Comparison of ENCODE assay signal across 20 cellular contexts in the genomic region with DNA sequence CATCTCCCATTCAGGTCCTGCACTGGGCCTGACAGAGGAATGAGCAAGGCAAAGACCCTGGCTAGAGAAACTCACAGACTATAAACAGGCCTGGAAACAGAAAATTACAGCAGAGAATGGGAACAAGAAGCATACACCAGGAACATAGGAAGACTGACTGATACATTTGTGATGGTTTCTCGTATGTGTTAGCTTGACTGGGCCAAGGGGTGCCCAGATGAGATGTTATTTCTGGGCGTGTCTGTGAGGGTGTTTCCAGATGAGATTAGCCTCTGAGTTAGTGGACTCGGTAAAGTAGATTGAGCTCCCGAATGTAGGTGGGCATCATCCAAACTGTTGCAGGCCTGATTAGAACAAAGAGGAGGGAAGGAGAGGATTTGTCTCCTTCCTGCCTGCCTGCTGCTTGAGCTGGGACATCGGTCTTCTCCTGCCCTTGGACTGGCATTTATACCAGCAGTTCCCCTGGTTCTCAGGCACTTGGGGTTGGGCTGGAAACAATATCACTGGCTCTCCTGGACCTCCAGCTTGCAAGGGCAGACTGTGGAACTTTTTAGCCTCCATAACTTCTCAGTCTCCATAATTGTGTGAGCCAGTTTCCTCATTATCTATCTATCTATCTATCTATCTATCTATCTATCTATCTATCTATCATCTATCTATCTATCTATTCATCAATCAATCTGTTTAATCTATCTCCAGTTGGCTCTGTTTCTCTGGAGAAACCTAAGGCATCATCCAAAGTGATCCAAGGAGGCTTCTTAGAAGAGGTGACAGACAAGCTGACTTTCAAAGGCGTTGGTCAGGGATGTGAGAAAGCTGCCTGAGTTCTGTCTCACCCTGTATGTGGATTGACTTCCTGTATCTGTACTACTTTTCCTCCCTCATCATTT. TPM values are rescaled to one million over a fixed set of nuclear protein-coding genes. Genes with fewer than 3 reads are reported as not detected.
DNase-seq lines count a peak whose midpoint lies in the region; ATAC-seq, FAIRE-seq and TF ChIP-seq lines count a peak whose summit lies in the region.
"Had no signal": no experiment of that assay in that cellular context is flagged by ENCODE, and none has a peak within 500 bp of the region (broad histone marks: within the 10 kb centered on the region; RNA-seq: fewer than 3 reads in every experiment).

No MANE protein-coding gene starts in this region.

- no peak overlapping the region for H2AK5ac ChIP-seq in IMR-90 (ENCODE audit: low read depth, low read length)

- ATAC-seq in IMR-90 (ENCODE audit: low read depth) (no peak), K562 (no peak)
- ATAC-seq in activated CD4-positive, alpha-beta T cell treated with anti-CD3 and anti-CD28 coated beads for 36 hours, result no peak

- POLR2A ChIA-PET in IMR-90 (lab: Charles Lee; ENCODE audit: unreplicated experiment), result no interaction called here
- POLR2A ChIA-PET in K562 (lab: Yijun Ruan, JAX), result interaction anchor here (1.1 to 1.8 kb wide), 2 partner anchors 9 kb away, joined by 3 to 9 read pairs; no protein-coding TSS in a partner anchor
- POLR2A ChIA-PET in activated CD4-positive, alpha-beta T cell treated with anti-CD3 and anti-CD28 coated beads for 36 hours (lab: Charles Lee), result no interaction called here

- H4K91ac ChIP-seq in IMR-90 (ENCODE audit: insufficient read depth, low read depth, low read length), result no peak overlapping the region

- H3K4me1 ChIP-seq in IMR-90 (ENCODE audit: control insufficient read depth, insufficient read depth, low read length) (no peaks in the 10 kb centered on the region), K562 (replicated peaks in 1 of 2; ENCODE audit: control insufficient read depth in 2 of 2, insufficient read depth in 2 of 2, low read length in 2 of 2) (peaks cover 0 to 3% of the 10 kb centered on the region in 2 experiments; a peak in 3 of 5 replicates), neural progenitor cell (no peaks in the 10 kb centered on the region), suprapubic skin (peaks cover 15% of the 10 kb centered on the region)

- H3K27ac Mint-ChIP-seq in neural progenitor cell, result no peak overlapping the region
- H3K27ac Mint-ChIP-seq in activated CD4-positive, alpha-beta T cell treated with anti-CD3 and anti-CD28 coated beads for 36 hours, result no peak overlapping the region
- H3K27ac Mint-ChIP-seq: CD4-positive, CD25-positive, alpha-beta regulatory T cell had no signal

- no peak overlapping the region for H4K5ac ChIP-seq in IMR-90 (ENCODE audit: low read depth, low read length)

- dilution Hi-C loops in IMR-90 (cut with HindIII; ENCODE audit: low sequenced_read_pairs, unreplicated experiment), result no loop called here

- H3K36me3 Mint-ChIP-seq in neural progenitor cell, result no peaks in the 10 kb centered on the region
- H3K36me3 Mint-ChIP-seq in activated CD4-positive, alpha-beta T cell treated with anti-CD3 and anti-CD28 coated beads for 36 hours (ENCODE audit: low read depth), result no peaks in the 10 kb centered on the region
- H3K36me3 Mint-ChIP-seq: CD4-positive, CD25-positive, alpha-beta regulatory T cell had no signal

- WGBS in IMR-90 (ENCODE audit: extremely low coverage in 2 of 2, insufficient read length in 1 of 2), 2 experiments, result 67% methylated on average over 2 of the region's 6 CpGs; no CpG with 5 or more reads in 1 of the 2 experiments
- 5% methylated on average over 6 of the region's 6 CpGs for WGBS in K562 (ENCODE audit: insufficient coverage, low coverage, missing lambda C conversion rate)
- WGBS in suprapubic skin, result 94% methylated on average over 6 of the region's 6 CpGs

- no peak for FAIRE-seq in K562 (lab: Jason Lieb, UNC)
- FAIRE-seq: H54 had no signal

- H3K4ac ChIP-seq in IMR-90 (ENCODE audit: low read depth, low read length), result no peak overlapping the region

- no peak overlapping the region for H2BK5ac ChIP-seq in IMR-90 (ENCODE audit: low read depth, low read length, poor library complexity, severe bottlenecking)

- H2AFZ ChIP-seq in IMR-90 (replicated peaks; ENCODE audit: low read length, poor library complexity) (no peak overlapping the region), K562 (ENCODE audit: low read depth, low read length) (no peak overlapping the region), neural progenitor cell (replicated peaks) (no peak overlapping the region)
- H2AFZ ChIP-seq: PC-9 had no signal

- H3K9me3 Mint-ChIP-seq in neural progenitor cell, result no peaks in the 10 kb centered on the region
- H3K9me3 Mint-ChIP-seq in activated CD4-positive, alpha-beta T cell treated with anti-CD3 and anti-CD28 coated beads for 36 hours (ENCODE audit: low read depth), result no peaks in the 10 kb centered on the region

- DNase-seq in IMR-90 (no peak), K562 (ENCODE audit: extremely low read depth in 1 of 4, low spot score in 3 of 4) (no peak), neural progenitor cell (ENCODE audit: low spot score) (peak; percentile 0), suprapubic skin (ENCODE audit: low spot score in 2 of 2) (peak; percentile 9 to 13), SK-N-DZ (ENCODE audit: low spot score) (no peak)
- no peak for DNase-seq in activated CD4-positive, alpha-beta T cell treated with anti-CD3 and anti-CD28 coated beads for 36 hours
- no peak for DNase-seq in activated T-cell treated with anti-CD3 and anti-CD28 coated beads, Interleukin-2, amount 50 U/mL, for 1 hour
- DNase-seq: CD4-positive, CD25-positive, alpha-beta regulatory T cell; COR-L47; DMS79; NCI-H1092 treated with DMSO at 0.1 percent for 48 hours; NCI-H1436 treated with DMSO at 0.1 percent for 48 hours; NCI-H1930; NCI-H2227 treated with DMSO at 0.1 percent for 48 hours; NCI-H510A treated with DMSO at 0.1 percent for 48 hours; NCI-H748 treated with DMSO at 0.1 percent for 48 hours; RPMI8226; SHP77 treated with DMSO at 0.1 percent for 48 hours had no signal

- no peaks in the 10 kb centered on the region for H3K36me3 ChIP-seq in IMR-90 (ENCODE audit: control insufficient read depth, insufficient read depth, low read length)
- no peaks in the 10 kb centered on the region for H3K36me3 ChIP-seq in K562 (ENCODE audit: control insufficient read depth, insufficient read depth, low read length)
- no peaks in the 10 kb centered on the region for H3K36me3 ChIP-seq in neural progenitor cell
- no peaks in the 10 kb centered on the region for H3K36me3 ChIP-seq in suprapubic skin

- H3K27me3 ChIP-seq in IMR-90 (ENCODE audit: control insufficient read depth, insufficient read depth, low read length) (peaks cover 23% of the 10 kb centered on the region), K562 (ENCODE audit: control insufficient read depth in 2 of 2, insufficient read depth in 2 of 2, low read length in 2 of 2) (peaks cover 0 to 8% of the 10 kb centered on the region in 2 experiments; a peak in 2 of 5 replicates), neural progenitor cell (no peaks in the 10 kb centered on the region), suprapubic skin (no peaks in the 10 kb centered on the region)

- H3K4me3 ChIP-seq in IMR-90 (ENCODE audit: insufficient read depth, low read depth, low read length) (no peak overlapping the region), K562 (no peak overlapping the region), neural progenitor cell (no peak overlapping the region), suprapubic skin (no peak overlapping the region)
- H3K4me3 ChIP-seq: PC-9 had no signal

- H3K27ac ChIP-seq in IMR-90 (ENCODE audit: insufficient read depth, low read length) (no peak overlapping the region), K562 (ENCODE audit: extremely low read depth, low read depth, low read length) (no peak overlapping the region), neural progenitor cell (no peak overlapping the region), suprapubic skin (no peak overlapping the region)
- H3K27ac ChIP-seq: PC-9 had no signal

- no peak overlapping the region for H2BK20ac ChIP-seq in IMR-90 (ENCODE audit: low read depth, low read length)

- no peak overlapping the region for H2AK9ac ChIP-seq in IMR-90 (replicated peaks; ENCODE audit: low read depth, low read length, poor library complexity)

- intact Hi-C loops in IMR-90 (cut with micrococcal nuclease), result no loop called here
- intact Hi-C loops in K562 (cut with micrococcal nuclease), result no loop called here
- intact Hi-C loops in activated CD4-positive, alpha-beta T cell treated with anti-CD3 and anti-CD28 coated beads for 36 hours (cut with DNase I, micrococcal nuclease), result no loop called here

- no peaks in the 10 kb centered on the region for H3K79me2 ChIP-seq in K562 (ENCODE audit: control insufficient read depth, insufficient read depth, low read length)
- no peaks in the 10 kb centered on the region for H3K79me2 ChIP-seq in neural progenitor cell (ENCODE audit: low read depth)

- CTCF ChIA-PET in IMR-90 (lab: Yijun Ruan, JAX), result no interaction called here
- CTCF ChIA-PET in K562 (lab: Yijun Ruan, JAX; ENCODE audit: low intra/inter-chr PET ratio), result no interaction called here
- CTCF ChIA-PET in activated CD4-positive, alpha-beta T cell treated with anti-CD3 and anti-CD28 coated beads for 36 hours (lab: Charles Lee), result interaction anchor here (0.6 to 0.8 kb wide), 2 partner anchors 18 to 87 kb away, joined by 3 to 4 read pairs; no protein-coding TSS in a partner anchor

- no peak overlapping the region for H4K8ac ChIP-seq in IMR-90 (ENCODE audit: low read depth in 2 of 2, low read length in 2 of 2)

- no peak overlapping the region for H3K18ac ChIP-seq in IMR-90 (ENCODE audit: low read depth, low read length)

- no peak overlapping the region for H2BK15ac ChIP-seq in IMR-90 (ENCODE audit: low read depth, low read length)

- H3K9me3 ChIP-seq in IMR-90 (ENCODE audit: control insufficient read depth, insufficient read depth, low read length), result no peaks in the 10 kb centered on the region
- H3K9me3 ChIP-seq in K562 (replicated peaks; ENCODE audit: control insufficient read depth, insufficient read depth, low read depth, low read length), result no peaks in the 10 kb centered on the region
- no peaks in the 10 kb centered on the region for H3K9me3 ChIP-seq in neural progenitor cell (ENCODE audit: low read depth)
- H3K9me3 ChIP-seq in suprapubic skin, result no peaks in the 10 kb centered on the region

- no peak overlapping the region for H3K23ac ChIP-seq in IMR-90 (ENCODE audit: low read depth, low read length)

- no peak overlapping the region for H3K14ac ChIP-seq in IMR-90 (replicated peaks; ENCODE audit: low read depth, low read length)

- H3K79me1 ChIP-seq in IMR-90 (ENCODE audit: low read depth in 1 of 2, low read length in 2 of 2), result no peaks in the 10 kb centered on the region

- 0 out of 2 replicates have a peak overlapping the region, but pooled peaks have one; percentile 4 for H3K56ac ChIP-seq in IMR-90 (ENCODE audit: extremely low read depth, insufficient read depth, low read length)

- in situ Hi-C loops in IMR-90 (cut with MboI; ENCODE audit: low sequenced_read_pairs), result no loop called here
- in situ Hi-C loops in K562 (cut with MboI), result no loop called here

- H3K4me2 ChIP-seq in IMR-90 (ENCODE audit: low read depth, low read length) (no peak overlapping the region), K562 (ENCODE audit: insufficient read depth, low read length) (no peak overlapping the region), neural progenitor cell (no peak overlapping the region)
- H3K4me2 ChIP-seq: PC-9 had no signal

- H4K20me1 ChIP-seq in IMR-90 (ENCODE audit: insufficient read depth, low read length) (no peaks in the 10 kb centered on the region), K562 (replicated peaks; ENCODE audit: control insufficient read depth, insufficient read depth, low read length) (no peaks in the 10 kb centered on the region), neural progenitor cell (ENCODE audit: low read depth) (no peaks in the 10 kb centered on the region)

- H3K4me3 Mint-ChIP-seq in neural progenitor cell, result no peak overlapping the region
- no peak overlapping the region for H3K4me3 Mint-ChIP-seq in activated CD4-positive, alpha-beta T cell treated with anti-CD3 and anti-CD28 coated beads for 36 hours
- H3K4me3 Mint-ChIP-seq: CD4-positive, CD25-positive, alpha-beta regulatory T cell had no signal

- H3K27me3 Mint-ChIP-seq in neural progenitor cell (ENCODE audit: insufficient read depth, low read depth), result peaks cover 12% of the 10 kb centered on the region
- no peaks in the 10 kb centered on the region for H3K27me3 Mint-ChIP-seq in activated CD4-positive, alpha-beta T cell treated with anti-CD3 and anti-CD28 coated beads for 36 hours

- H3K9me1 ChIP-seq in IMR-90 (ENCODE audit: insufficient read depth, low read length) (no peaks in the 10 kb centered on the region), K562 (ENCODE audit: control insufficient read depth, insufficient read depth, low read length) (no peaks in the 10 kb centered on the region)

- H2BK120ac ChIP-seq in IMR-90 (ENCODE audit: low read depth, low read length), result no peak overlapping the region

- TF ChIP-seq RAD21 in IMR-90 (IDR thresholded peaks at IDR 0.05; ENCODE audit: low read length) (no peak), K562 (CRISPR knock-in tag; conservative IDR thresholded peaks at IDR 0.05 in 1 of 2, IDR thresholded peaks at IDR 0.05 in 1 of 2) (no peak)

- TF ChIP-seq EP300 in K562 (IDR thresholded peaks at IDR 0.05; ENCODE audit: low read length) (no peak), suprapubic skin (IDR thresholded peaks at IDR 0.05) (no peak)

- TF ChIP-seq POLR2A in IMR-90 (IDR thresholded peaks at IDR 0.05; ENCODE audit: low read depth, low read length) (no peak), K562 (conservative IDR thresholded peaks at IDR 0.05) (no peak), suprapubic skin (IDR thresholded peaks at IDR 0.05) (no peak)

- H3K9ac ChIP-seq in IMR-90 (ENCODE audit: low read depth, low read length) (no peak overlapping the region), K562 (ENCODE audit: insufficient read depth in 1 of 2, low read depth in 2 of 2, low read length in 2 of 2) (no peak overlapping the region), neural progenitor cell (no peak overlapping the region)

- TF ChIP-seq CTCF in IMR-90 (conservative IDR thresholded peaks at IDR 0.05; ENCODE audit: low read depth, low read length) (no peak), K562 (IDR thresholded peaks at IDR 0.05 in 2 of 3, conservative IDR thresholded peaks at IDR 0.05 in 1 of 3; ENCODE audit: insufficient read depth in 2 of 3, low read depth in 1 of 3, low read length in 3 of 3) (no peak), neural progenitor cell (IDR thresholded peaks at IDR 0.05) (no peak), suprapubic skin (IDR thresholded peaks at IDR 0.05) (no peak)

- BruUV-seq in IMR-90 (replicated peaks; lab: Mats Ljungman, UMichigan), result no TSS peak
- BruUV-seq in K562 (replicated peaks; lab: Mats Ljungman, UMichigan), result no TSS peak

- H3K4me1 Mint-ChIP-seq in neural progenitor cell, result peaks cover 6% of the 10 kb centered on the region
- no peaks in the 10 kb centered on the region for H3K4me1 Mint-ChIP-seq in activated CD4-positive, alpha-beta T cell treated with anti-CD3 and anti-CD28 coated beads for 36 hours
- H3K4me1 Mint-ChIP-seq: CD4-positive, CD25-positive, alpha-beta regulatory T cell had no signal

- H3F3A ChIP-seq in neural progenitor cell (ENCODE audit: low read depth), result no peaks in the 10 kb centered on the region

RNA-seq across cellular contexts. Expression of gene FOXO6, which starts 9.7 kb away (rescaled TPM):
- not detected in 2 replicates for total RNA-seq in IMR-90 (2012; rRNA removed)
- polyA plus RNA-seq in IMR-90 (2012; rRNA removed), result not detected in 2 replicates
- not detected in 2 replicates for polyA plus RNA-seq in IMR-90 (2012; cell fraction: cytosol; rRNA removed)
- 0.03 TPM in 1 of 2 replicates, not detected in the other for polyA plus RNA-seq in IMR-90 (2012; cell fraction: nucleus; rRNA removed; ENCODE audit: low replicate concordance)
- total RNA-seq in K562 (2011; cell fraction: chromatin; rRNA removed; ENCODE audit: low replicate concordance), result not detected in 2 replicates
- 0.17 and 0.53 TPM in 2 replicates for total RNA-seq in K562 (2011; cell fraction: nucleolus; rRNA removed)
- total RNA-seq in K562 (2011; cell fraction: nucleoplasm; rRNA removed), result not detected in 2 replicates
- 0.08 TPM in 1 of 2 replicates, not detected in the other for total RNA-seq in K562 (2014; rRNA removed)
- total RNA-seq in K562 (2014; rRNA removed; fragmentation: Illumina TruSeq; extraction: Trizol), result not detected in 2 replicates
- 0.04 TPM in 1 of 2 replicates, not detected in the other for total RNA-seq in K562 (2015; rRNA removed; fragmentation: Illumina TruSeq; extraction: Trizol)
- 0.31 and 0.38 TPM in 2 replicates for total RNA-seq in K562 (2021)
- polyA plus RNA-seq in K562 (2011; rRNA removed), result not detected in 2 replicates
- not detected in 2 replicates for polyA plus RNA-seq in K562 (2011; cell fraction: cytosol; rRNA removed)
- 0.04 and 0.06 TPM in 2 replicates for polyA plus RNA-seq in K562 (2011; cell fraction: nucleus; rRNA removed)
- 0.18 and 0.51 TPM in 2 replicates for polyA plus RNA-seq in K562 (2012)
- 0.10 TPM in 1 of 2 replicates, not detected in the other for polyA plus RNA-seq in K562 (2014; fragmentation: Illumina TruSeq; extraction: Trizol)
- not detected for polyA plus RNA-seq in K562 (2014; fragmentation: Nextera tagmentation; extraction: Ambion mirVana)
- 0.13 and 0.43 TPM in 2 replicates for polyA plus RNA-seq in K562 (2014; rRNA removed)
- 0.14 TPM in 1 of 2 replicates, not detected in the other for polyA minus RNA-seq in K562 (2011; rRNA and poly(A)+ RNA removed)
- not detected in 2 replicates for polyA minus RNA-seq in K562 (2011; cell fraction: cytosol; rRNA and poly(A)+ RNA removed)
- polyA minus RNA-seq in K562 (2011; cell fraction: nucleus; rRNA and poly(A)+ RNA removed), result 0.22 and 0.27 TPM in 2 replicates
- total RNA-seq in neural progenitor cell (ENCODE audit: low replicate concordance), result 2.1 TPM in 1 of 2 replicates, not detected in the other
- 1 to 10 TPM; 1.4 to 2.8 (median 1.6) TPM for total RNA-seq in suprapubic skin
- polyA plus RNA-seq in SK-N-DZ (2014; cell fraction: cytosol; rRNA removed), result 4.4 and 4.8 TPM in 2 replicates
- polyA plus RNA-seq in SK-N-DZ (2014; cell fraction: nucleus; rRNA removed), result 0.61 and 2.0 TPM in 2 replicates
- under 1 TPM in 1 of 2 experiments, not detected in 1; 0.09 TPM for total RNA-seq in activated CD4-positive, alpha-beta T cell treated with anti-CD3 and anti-CD28 coated beads for 36 hours
- polyA plus RNA-seq: CD4-positive, CD25-positive, alpha-beta regulatory T cell had no signal

Comparison
In these comparisons a context has a peak if more than half of its experiments do, and no peak if none do; other contexts are left out.
1. DNase-seq: peak in neural progenitor cell (single experiment) and suprapubic skin (2 of 2); none in IMR-90 (single experiment), K562 (0 of 4), SK-N-DZ (single experiment), activated CD4-positive, alpha-beta T cell treated with anti-CD3 and anti-CD28 coated beads for 36 hours (single experiment) and activated T-cell treated with anti-CD3 and anti-CD28 coated beads, Interleukin-2, amount 50 U/mL, for 1 hour (single experiment).